Comparison of ENCODE assay signal across 19 cellular contexts in genomic region chr7:103867874-103868273, GRCh38.
"Had no signal": no experiment of that assay in that cellular context is flagged by ENCODE, and none has a peak within 500 bp of the region (broad histone marks: within the 10 kb centered on the region; RNA-seq: fewer than 3 reads in every experiment).

No MANE protein-coding gene starts in this region.

- H3K9me3 ChIP-seq: heart left ventricle, psoas muscle, spleen, tibial artery, upper lobe of left lung, uterus had no signal

- H3K27me3 ChIP-seq: heart left ventricle, tibial artery, upper lobe of left lung, uterus had no signal

- H3K36me3 ChIP-seq: heart left ventricle, spleen, tibial artery, upper lobe of left lung, uterus had no signal

- H2AFZ ChIP-seq: parathyroid adenoma had no signal

- H3K27ac ChIP-seq: heart left ventricle, parathyroid adenoma, psoas muscle, spleen, tibial artery, upper lobe of left lung, uterus had no signal

- H3K79me2 ChIP-seq: parathyroid adenoma had no signal

- H3K4me1 ChIP-seq: heart left ventricle, parathyroid adenoma, psoas muscle, spleen, tibial artery, upper lobe of left lung, uterus had no signal

- H3K4me3 ChIP-seq: heart left ventricle, lung, psoas muscle, spleen, tibial artery, upper lobe of left lung, uterus had no signal

- DNase-seq: dermis blood vessel endothelial cell; foreskin melanocyte; heart left ventricle; hippocampal formation; left colon; left ventricle myocardium superior; naive thymus-derived CD4-positive, alpha-beta T cell; nephron progenitor cell; psoas muscle; retina; spleen; stimulated activated CD4-positive, alpha-beta T cell treated with anti-CD3 and anti-CD28 coated beads, Interleukin-15, amount 100 ng/mL, for 24 hours; stimulated activated CD4-positive, alpha-beta T cell treated with anti-CD3 and anti-CD28 coated beads, Interleukin-1b, Interleukin-23, amount 100 ng/mL, for 48 hours; stimulated activated CD4-positive, alpha-beta T cell treated with anti-CD3 and anti-CD28 coated beads, Interleukin-4, amount 100 ng/mL, for 24 hours; tibial artery; upper lobe of left lung; uterus had no signal

- H3K9ac ChIP-seq: parathyroid adenoma had no signal
